ENCODE assay signal across 16 cellular contexts in the genomic region with DNA sequence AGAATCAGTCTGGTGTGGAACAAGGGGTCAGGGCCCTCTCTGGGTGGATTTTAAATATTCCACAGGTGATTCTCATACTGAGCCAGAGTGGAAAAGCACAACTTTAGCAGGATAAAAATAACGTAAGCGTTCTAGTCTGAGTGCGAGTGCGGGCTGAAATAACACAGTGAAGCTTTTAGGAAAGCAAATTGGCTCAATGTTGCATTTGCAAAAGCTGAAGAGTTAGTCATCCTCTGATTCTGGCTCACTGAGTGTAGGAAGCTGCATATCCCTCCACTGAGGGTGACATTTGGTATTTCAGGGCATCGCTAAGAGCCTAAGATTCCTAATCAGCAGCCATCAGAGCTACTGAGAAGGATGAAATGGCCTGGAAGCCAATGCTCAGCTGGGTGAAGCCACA.
A peak's percentile ranks its signal among the peaks of the same experiment; 100 is the strongest.
DNase-seq lines count a peak whose midpoint lies in the region; ATAC-seq and TF ChIP-seq lines count a peak whose summit lies in the region.
"Had no signal": no experiment of that assay in that cellular context is flagged by ENCODE, and none has a peak within 500 bp of the region (broad histone marks: within the 10 kb centered on the region; RNA-seq: fewer than 3 reads in every experiment).

No MANE protein-coding gene starts in this region.

- H3K27ac ChIP-seq in GM23248, result no peak overlapping the region
- H3K27ac ChIP-seq in psoas muscle, result peak overlapping the region; percentile 70
- no peak overlapping the region for H3K27ac ChIP-seq in aorta (ENCODE audit: low read depth in 1 of 2, low read length in 2 of 2)
- H3K27ac ChIP-seq in left lung, result no peak overlapping the region

- intact Hi-C loops in psoas muscle (cut with DNase I) (no loop called here), aorta (cut with DNase I) (no loop called here), left lung (cut with DNase I) (no loop called here)

- peak; percentile 67 for DNase-seq in GM23248
- peak; percentile 7 for DNase-seq in fibroblast of gingiva (ENCODE audit: low read depth)
- DNase-seq in psoas muscle, result no peak
- DNase-seq in aorta, result no peak
- no peak for DNase-seq in left lung
- no peak for DNase-seq in activated T-cell treated with anti-CD3 and anti-CD28 coated beads, Interleukin-2, amount 50 U/mL, for 48 hours
- DNase-seq: C1 segment of cervical spinal cord, HCEC 1CT, NCI-H1417 treated with DMSO at 0.1 percent for 48 hours, NCI-H2029, NCI-H2171 treated with DMSO at 0.1 percent for 48 hours, NCI-H510A, NCI-H82 had no signal

- 12% methylated on average over 5 of the region's 5 CpGs for WGBS in GM23248 (ENCODE audit: low coverage in 1 of 2, low lambda C conversion rate in 2 of 2, missing lambda C conversion rate in 2 of 2), 2 experiments
- WGBS in psoas muscle, 3 donors, result 60 to 84% (median 67%) methylated on average over 5 of the region's 5 CpGs
- WGBS in aorta, 2 donors, result 32 to 44% methylated on average over 5 of the region's 5 CpGs

- H3K27me3 ChIP-seq in GM23248 (replicated peaks; ENCODE audit: insufficient read depth) (no peaks in the 10 kb centered on the region), psoas muscle (ENCODE audit: insufficient read depth in 3 of 3, low read length in 2 of 3) (no peaks in the 10 kb centered on the region), aorta (ENCODE audit: control insufficient read depth in 1 of 2, insufficient read depth in 2 of 2, low read length in 1 of 2) (no peaks in the 10 kb centered on the region), left lung (no peaks in the 10 kb centered on the region)

- in situ Hi-C loops in GM23248 (cut with MboI), result no loop called here

- H3K4me2 ChIP-seq in GM23248 (ENCODE audit: unreplicated experiment), result peak overlapping the region; percentile 56

- H3K9me3 ChIP-seq in GM23248 (ENCODE audit: low read depth) (no peaks in the 10 kb centered on the region), psoas muscle (no peaks in the 10 kb centered on the region), aorta (ENCODE audit: control insufficient read depth, low read length) (no peaks in the 10 kb centered on the region), left lung (no peaks in the 10 kb centered on the region)

- TF ChIP-seq CTCF in psoas muscle (IDR thresholded peaks at IDR 0.05) (no peak), left lung (IDR thresholded peaks at IDR 0.05) (no peak)

- ATAC-seq in psoas muscle, result peak; percentile 16 to 73 (median 50)
- ATAC-seq in aorta (ENCODE audit: low FRiP score), result peak; percentile 36
- ATAC-seq in left lung, result no peak
- no peak for ATAC-seq in HG03432 (IDR thresholded peaks at IDR 0.05; ENCODE audit: unreplicated experiment)
- ATAC-seq: Panc1, Right ventricle myocardium inferior had no signal

- H3K79me2 ChIP-seq in GM23248 (ENCODE audit: insufficient read depth), result no peaks in the 10 kb centered on the region

- H3K4me1 ChIP-seq in GM23248 (ENCODE audit: insufficient read depth) (peaks cover 8% of the 10 kb centered on the region), psoas muscle (peaks cover 4% of the 10 kb centered on the region), aorta (ENCODE audit: control insufficient read depth in 1 of 2, insufficient read depth in 2 of 2, low read length in 2 of 2) (no peaks in the 10 kb centered on the region), left lung (no peaks in the 10 kb centered on the region)

- H3K36me3 ChIP-seq in GM23248 (ENCODE audit: low read depth) (no peaks in the 10 kb centered on the region), psoas muscle (ENCODE audit: insufficient read depth in 1 of 2, low read depth in 1 of 2) (peaks cover 24 to 100% of the 10 kb centered on the region in 2 donors), aorta (ENCODE audit: control insufficient read depth in 1 of 2, insufficient read depth in 2 of 2, low read length in 1 of 2) (peaks cover 0 to 4% of the 10 kb centered on the region in 2 donors), left lung (no peaks in the 10 kb centered on the region)

- no peaks in the 10 kb centered on the region for H3K9me2 ChIP-seq in GM23248 (ENCODE audit: insufficient read depth)

- H2AFZ ChIP-seq in GM23248, result 0 out of 2 replicates have a peak overlapping the region, but pooled peaks have one; percentile 15

- H3K9ac ChIP-seq in GM23248, result no peak overlapping the region

- no peaks in the 10 kb centered on the region for H3F3A ChIP-seq in GM23248 (ENCODE audit: insufficient read depth)

- H3K4me3 ChIP-seq in GM23248 (peak overlapping the region; percentile 15; the same call in 1 of the 2 replicates), psoas muscle (no peak overlapping the region), aorta (ENCODE audit: low read length in 2 of 2) (no peak overlapping the region), left lung (no peak overlapping the region)

- no peaks in the 10 kb centered on the region for H4K20me1 ChIP-seq in GM23248 (ENCODE audit: insufficient read depth)

Comparison
In these comparisons a context has a peak if more than half of its experiments do, and no peak if none do; other contexts are left out.
1. DNase-seq: peak in GM23248 (single experiment) and fibroblast of gingiva (single experiment); none in psoas muscle (0 of 2), aorta (0 of 2), left lung (0 of 2) and activated T-cell treated with anti-CD3 and anti-CD28 coated beads, Interleukin-2, amount 50 U/mL, for 48 hours (0 of 2).
2. ATAC-seq: peak in psoas muscle (4 of 4) and aorta (single experiment); none in left lung (single experiment) and HG03432 (single experiment).